ENCODE assay signal across 8 cellular contexts in the genomic region with DNA sequence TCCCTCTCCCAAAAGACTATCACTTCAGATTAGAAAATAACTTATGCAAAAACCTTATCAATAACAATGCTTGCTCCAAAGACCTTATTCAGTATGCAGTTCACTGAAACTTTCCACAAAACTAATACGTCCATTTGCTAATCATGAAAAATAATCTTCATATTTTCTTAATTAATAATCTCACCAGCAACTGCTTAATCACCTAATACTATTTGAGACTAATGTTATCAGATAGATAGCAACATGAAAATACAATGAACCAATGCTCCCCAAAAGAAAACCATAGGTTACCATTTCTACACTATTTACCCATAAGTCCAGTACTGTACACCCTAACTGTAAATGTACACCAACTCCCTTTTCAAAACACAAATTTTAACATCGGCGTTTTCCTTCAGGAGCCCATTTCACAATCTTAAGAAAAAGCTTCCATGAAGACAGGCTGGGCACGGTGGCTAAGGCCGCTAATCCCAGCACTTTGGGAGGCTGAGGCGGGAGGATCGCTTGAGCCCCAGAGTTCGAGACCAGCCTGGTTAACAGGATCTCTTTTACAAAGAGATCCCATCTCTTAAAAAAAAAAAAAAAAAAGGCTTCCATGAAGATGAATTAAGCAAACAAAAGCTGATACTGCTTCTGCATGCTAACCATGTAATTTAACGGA. TPM values are rescaled to one million over a fixed set of nuclear protein-coding genes. Genes with fewer than 3 reads are reported as not detected.
DNase-seq lines count a peak whose midpoint lies in the region; ATAC-seq and TF ChIP-seq lines count a peak whose summit lies in the region.

No MANE protein-coding gene starts in this region.

- peaks cover 24% of the 10 kb centered on the region for H3K36me3 Mint-ChIP-seq in activated CD4-positive, alpha-beta T cell treated with anti-CD3 and anti-CD28 coated beads for 36 hours (ENCODE audit: low read depth)
- H3K36me3 Mint-ChIP-seq in activated T-helper 1 cell treated with anti-CD3 and anti-CD28 coated beads, Interleukin-12 subunit alpha, Interleukin-12 subunit beta, Interleukin-2, Interleukin-4 antibody, amounts not matched to agents 30 ng/mL and 10 ng/mL and 1 ng/mL, durations not matched to agents 14 hours and 24 hours and 36 hours (ENCODE audit: low read depth), result peaks cover 17% of the 10 kb centered on the region

- H3K27ac ChIP-seq in suprapubic skin, result peak overlapping the region; percentile 98

- no peak for ATAC-seq in activated CD4-positive, alpha-beta T cell treated with anti-CD3 and anti-CD28 coated beads for 36 hours
- ATAC-seq in GM21360 (IDR thresholded peaks at IDR 0.05; ENCODE audit: unreplicated experiment), result no peak

- no peaks in the 10 kb centered on the region for H3K9me3 ChIP-seq in iPS-18c (ENCODE audit: control insufficient read depth, insufficient read depth, low read length)
- H3K9me3 ChIP-seq in suprapubic skin, result no peaks in the 10 kb centered on the region

- peak overlapping the region; percentile 84 for H3K4me3 ChIP-seq in iPS-18c (ENCODE audit: insufficient read depth, low read depth, low read length)
- H3K4me3 ChIP-seq in suprapubic skin, result peak overlapping the region; percentile 90

- H3K36me3 ChIP-seq in suprapubic skin, result peaks cover 2% of the 10 kb centered on the region

- TF ChIP-seq CTCF in suprapubic skin (IDR thresholded peaks at IDR 0.05), result no peak

- 5% methylated on average over 9 of the region's 9 CpGs for WGBS in suprapubic skin

- intact Hi-C loops in activated CD4-positive, alpha-beta T cell treated with anti-CD3 and anti-CD28 coated beads for 36 hours (cut with DNase I, micrococcal nuclease), result loop anchor here in 1 of 2 experiments (2.0 kb wide), 1 partner anchor 108 kb away; no protein-coding TSS in a partner anchor
- intact Hi-C loops in activated T-helper 1 cell treated with anti-CD3 and anti-CD28 coated beads, Interleukin-12 subunit alpha, Interleukin-12 subunit beta, Interleukin-2, Interleukin-4 antibody, amounts not matched to agents 30 ng/mL and 10 ng/mL and 1 ng/mL, durations not matched to agents 14 hours and 24 hours and 36 hours (cut with micrococcal nuclease), result loop anchor here (1.0 kb wide), 1 partner anchor 65 kb away; no protein-coding TSS in a partner anchor

- H3K27me3 Mint-ChIP-seq in activated CD4-positive, alpha-beta T cell treated with anti-CD3 and anti-CD28 coated beads for 36 hours, result no peaks in the 10 kb centered on the region
- H3K27me3 Mint-ChIP-seq in activated T-helper 1 cell treated with anti-CD3 and anti-CD28 coated beads, Interleukin-12 subunit alpha, Interleukin-12 subunit beta, Interleukin-2, Interleukin-4 antibody, amounts not matched to agents 30 ng/mL and 10 ng/mL and 1 ng/mL, durations not matched to agents 14 hours and 24 hours and 36 hours (ENCODE audit: insufficient read depth), result no peaks in the 10 kb centered on the region

- no peak for DNase-seq in activated CD4-positive, alpha-beta T cell treated with anti-CD3 and anti-CD28 coated beads for 36 hours
- no peak for DNase-seq in activated CD4-positive, alpha-beta T cell treated with anti-CD3 and anti-CD28 coated beads for 48 hours
- no peak for DNase-seq in activated T-helper 1 cell treated with anti-CD3 and anti-CD28 coated beads, Interleukin-12 subunit alpha, Interleukin-12 subunit beta, Interleukin-2, Interleukin-4 antibody, amounts not matched to agents 30 ng/mL and 10 ng/mL and 1 ng/mL, durations not matched to agents 14 hours and 24 hours and 36 hours (ENCODE audit: low spot score)
- DNase-seq in suprapubic skin (ENCODE audit: low spot score in 2 of 2) (no peak), NCI-H226 (no peak)
- no peak for DNase-seq in activated CD4-positive, CD25-positive, alpha-beta regulatory T cell treated with anti-CD3 and anti-CD28 coated beads, Interleukin-2, amount 50 U/mL, for 72 hours

- H3K9me3 Mint-ChIP-seq in activated CD4-positive, alpha-beta T cell treated with anti-CD3 and anti-CD28 coated beads for 36 hours (ENCODE audit: low read depth), result no peaks in the 10 kb centered on the region
- no peaks in the 10 kb centered on the region for H3K9me3 Mint-ChIP-seq in activated T-helper 1 cell treated with anti-CD3 and anti-CD28 coated beads, Interleukin-12 subunit alpha, Interleukin-12 subunit beta, Interleukin-2, Interleukin-4 antibody, amounts not matched to agents 30 ng/mL and 10 ng/mL and 1 ng/mL, durations not matched to agents 14 hours and 24 hours and 36 hours

- no peak for TF ChIP-seq EP300 in suprapubic skin (IDR thresholded peaks at IDR 0.05)

- no peak for TF ChIP-seq POLR2A in suprapubic skin (IDR thresholded peaks at IDR 0.05)

- CTCF ChIA-PET in activated CD4-positive, alpha-beta T cell treated with anti-CD3 and anti-CD28 coated beads for 36 hours (lab: Charles Lee), result interaction anchor here (0.8 to 2.1 kb wide), 3 partner anchors 17 to 110 kb away, joined by 3 to 6 read pairs (median 3); no protein-coding TSS in a partner anchor

- peak overlapping the region; percentile 78 for H3K27ac Mint-ChIP-seq in activated CD4-positive, alpha-beta T cell treated with anti-CD3 and anti-CD28 coated beads for 36 hours
- H3K27ac Mint-ChIP-seq in activated T-helper 1 cell treated with anti-CD3 and anti-CD28 coated beads, Interleukin-12 subunit alpha, Interleukin-12 subunit beta, Interleukin-2, Interleukin-4 antibody, amounts not matched to agents 30 ng/mL and 10 ng/mL and 1 ng/mL, durations not matched to agents 14 hours and 24 hours and 36 hours, result peak overlapping the region; percentile 53

- POLR2A ChIA-PET in activated CD4-positive, alpha-beta T cell treated with anti-CD3 and anti-CD28 coated beads for 36 hours (lab: Charles Lee), result interaction anchor here (0.6 to 0.7 kb wide), 2 partner anchors 9 to 29 kb away, joined by 3 to 11 read pairs; no protein-coding TSS in a partner anchor

- H3K4me1 Mint-ChIP-seq in activated CD4-positive, alpha-beta T cell treated with anti-CD3 and anti-CD28 coated beads for 36 hours, result peaks cover 49% of the 10 kb centered on the region
- peaks cover 45% of the 10 kb centered on the region for H3K4me1 Mint-ChIP-seq in activated T-helper 1 cell treated with anti-CD3 and anti-CD28 coated beads, Interleukin-12 subunit alpha, Interleukin-12 subunit beta, Interleukin-2, Interleukin-4 antibody, amounts not matched to agents 30 ng/mL and 10 ng/mL and 1 ng/mL, durations not matched to agents 14 hours and 24 hours and 36 hours (ENCODE audit: low read depth)

- no peaks in the 10 kb centered on the region for H3K27me3 ChIP-seq in suprapubic skin

- H3K4me1 ChIP-seq in suprapubic skin, result peaks cover 65% of the 10 kb centered on the region

- peak overlapping the region; percentile 83 for H3K4me3 Mint-ChIP-seq in activated CD4-positive, alpha-beta T cell treated with anti-CD3 and anti-CD28 coated beads for 36 hours
- H3K4me3 Mint-ChIP-seq in activated T-helper 1 cell treated with anti-CD3 and anti-CD28 coated beads, Interleukin-12 subunit alpha, Interleukin-12 subunit beta, Interleukin-2, Interleukin-4 antibody, amounts not matched to agents 30 ng/mL and 10 ng/mL and 1 ng/mL, durations not matched to agents 14 hours and 24 hours and 36 hours, result peak overlapping the region; percentile 90

RNA-seq across cellular contexts. Expression of a gene that starts 1.7 kb away (rescaled TPM):
- total RNA-seq in activated CD4-positive, alpha-beta T cell treated with anti-CD3 and anti-CD28 coated beads for 36 hours, result 100 to 1,000 TPM; 347 to 669 TPM
- 382 and 398 TPM in 2 replicates for total RNA-seq in activated T-helper 1 cell treated with anti-CD3 and anti-CD28 coated beads, Interleukin-12 subunit alpha, Interleukin-12 subunit beta, Interleukin-2, Interleukin-4 antibody, amounts not matched to agents 30 ng/mL and 10 ng/mL and 1 ng/mL, durations not matched to agents 14 hours and 24 hours and 36 hours
- total RNA-seq in suprapubic skin, result 100 to 1,000 TPM; 121 to 159 (median 153) TPM

RNA-seq across cellular contexts. Expression of a gene that starts 25.8 kb away (rescaled TPM):
- total RNA-seq in activated CD4-positive, alpha-beta T cell treated with anti-CD3 and anti-CD28 coated beads for 36 hours, result under 1 TPM; 0.21 to 0.81 TPM
- 0.36 and 0.51 TPM in 2 replicates for total RNA-seq in activated T-helper 1 cell treated with anti-CD3 and anti-CD28 coated beads, Interleukin-12 subunit alpha, Interleukin-12 subunit beta, Interleukin-2, Interleukin-4 antibody, amounts not matched to agents 30 ng/mL and 10 ng/mL and 1 ng/mL, durations not matched to agents 14 hours and 24 hours and 36 hours
- 1 to 10 TPM in 1 of 4 donors, under 1 TPM in 2, not detected in 1; 0.30 to 3.3 (median 0.81) TPM for total RNA-seq in suprapubic skin

RNA-seq across cellular contexts. Expression of a gene that starts 29.9 kb away (rescaled TPM):
- 1 to 10 TPM in 1 of 2 experiments, under 1 TPM in 1; 0.88 to 1.1 TPM for total RNA-seq in activated CD4-positive, alpha-beta T cell treated with anti-CD3 and anti-CD28 coated beads for 36 hours
- total RNA-seq in activated T-helper 1 cell treated with anti-CD3 and anti-CD28 coated beads, Interleukin-12 subunit alpha, Interleukin-12 subunit beta, Interleukin-2, Interleukin-4 antibody, amounts not matched to agents 30 ng/mL and 10 ng/mL and 1 ng/mL, durations not matched to agents 14 hours and 24 hours and 36 hours, result 0.99 and 1.5 TPM in 2 replicates
- total RNA-seq in suprapubic skin, result 1 to 10 TPM; 2.2 to 6.0 (median 4.5) TPM
